ENCODE assay signal across 8 cellular contexts in genomic region chr19:58227964-58228583, GRCh38. TPM values are rescaled to one million over a fixed set of nuclear protein-coding genes. Genes with fewer than 3 reads are reported as not detected.
A peak's percentile ranks its signal among the peaks of the same experiment; 100 is the strongest.
DNase-seq lines count a peak whose midpoint lies in the region; ATAC-seq, FAIRE-seq and TF ChIP-seq lines count a peak whose summit lies in the region.

No MANE protein-coding gene starts in this region.

- TF ChIP-seq CTCF in dorsolateral prefrontal cortex (IDR thresholded peaks at IDR 0.05 in 54 of 56, conservative IDR thresholded peaks at IDR 0.05 in 2 of 56; ENCODE audit: low read depth in 1 of 56, partially characterized antibody in 56 of 56): peak in 1 of 56 donors; percentile 2

- H3K4me3 ChIP-seq in dorsolateral prefrontal cortex (peak overlapping the region; percentile 55 to 93 (median 82)), muscle layer of duodenum (ENCODE audit: low read depth in 1 of 2, low read length in 2 of 2) (peak overlapping the region; percentile 79 to 99)

- peaks cover 5 to 13% of the 10 kb centered on the region in 2 donors for H3K4me1 ChIP-seq in muscle layer of duodenum (ENCODE audit: control insufficient read depth in 1 of 2, insufficient read depth in 2 of 2, low read length in 2 of 2)

- H3K27ac ChIP-seq in dorsolateral prefrontal cortex (peak overlapping the region in 57 of 59 donors; percentile 17 to 94 (median 84)), muscle layer of duodenum (ENCODE audit: low read length) (peak overlapping the region; percentile 14)

- H3K27me3 ChIP-seq in dorsolateral prefrontal cortex: no peaks in the 10 kb centered on the region
- no peaks in the 10 kb centered on the region for H3K27me3 ChIP-seq in muscle layer of duodenum (ENCODE audit: low read depth, low read length)

- no peak for FAIRE-seq in frontal cortex (lab: Jason Lieb, UNC)

- intact Hi-C loops in dorsolateral prefrontal cortex (cut with DNase I): no loop called here

- DNase-seq in NCI-H146 (lab: John Stamatoyannopoulos, UW) (peak; percentile 76), dorsolateral prefrontal cortex (peak in 1 of 10 donors; percentile 4), HPDE6-E6E7 (ENCODE audit: extremely low spot score) (no peak), frontal cortex (ENCODE audit: low spot score in 2 of 2) (no peak), NCI-H2107 treated with DMSO at 0.1 percent for 48 hours (lab: John Stamatoyannopoulos, UW; ENCODE audit: unreplicated experiment) (no peak)

- ATAC-seq in GM19025 (IDR thresholded peaks at IDR 0.05; ENCODE audit: low read depth, unreplicated experiment): peak; percentile 21
- ATAC-seq in activated CD4-positive, CD25-positive, alpha-beta regulatory T cell treated with anti-CD3 and anti-CD28 coated beads, Interleukin-2, amount 50 U/mL, for 24 hours: no peak

- peaks cover 13 to 35% of the 10 kb centered on the region in 2 donors for H3K36me3 ChIP-seq in muscle layer of duodenum (ENCODE audit: control insufficient read depth in 1 of 2, insufficient read depth in 2 of 2, low read length in 2 of 2)

- peaks cover 17 to 34% of the 10 kb centered on the region in 2 donors for H3K9me3 ChIP-seq in muscle layer of duodenum (ENCODE audit: control insufficient read depth in 1 of 2, low read length in 2 of 2)

RNA-seq across cellular contexts. Expression of gene ZNF544, which starts 0.6 kb away (rescaled TPM):
- total RNA-seq in dorsolateral prefrontal cortex: 10 to 100 TPM; 20.9 to 59.3 (median 39.5) TPM
- 72.2 TPM for total RNA-seq in frontal cortex

RNA-seq across cellular contexts. Expression of gene ZNF274, which starts 45.2 kb away (rescaled TPM):
- total RNA-seq in dorsolateral prefrontal cortex (10 to 100 TPM in 119 of 120 experiments, 1 to 10 TPM in 1; 9.8 to 36.6 (median 18.7) TPM), frontal cortex (23.2 TPM)

RNA-seq across cellular contexts. Expression of gene ZNF8, which starts 50.7 kb away (rescaled TPM):
- total RNA-seq in dorsolateral prefrontal cortex (10 to 100 TPM in 91 of 120 experiments, 1 to 10 TPM in 29; 7.8 to 17.2 (median 10.9) TPM), frontal cortex (14.3 TPM)
